Comparison of ENCODE assay signal across 14 cellular contexts in genomic region chr20:51566594-51566993, GRCh38. TPM values are rescaled to one million over a fixed set of nuclear protein-coding genes. Genes with fewer than 3 reads are reported as not detected.
DNase-seq lines count a peak whose midpoint lies in the region; ATAC-seq, FAIRE-seq and TF ChIP-seq lines count a peak whose summit lies in the region.
"Had no signal": no experiment of that assay in that cellular context is flagged by ENCODE, and none has a peak within 500 bp of the region (broad histone marks: within the 10 kb centered on the region; RNA-seq: fewer than 3 reads in every experiment).

No MANE protein-coding gene starts in this region.

- H3K18ac ChIP-seq in IMR-90 (ENCODE audit: low read depth, low read length) (no peak overlapping the region), H1 (ENCODE audit: extremely low read depth, low read length) (no peak overlapping the region)

- 80% methylated on average over 2 of the region's 4 CpGs; no CpG with 5 or more reads in 1 of the 2 experiments for WGBS in IMR-90 (ENCODE audit: extremely low coverage in 2 of 2, insufficient read length in 1 of 2), 2 experiments
- WGBS in H1 (ENCODE audit: extremely low coverage in 1 of 2, insufficient coverage in 1 of 2, insufficient read length in 1 of 2, insufficient replicate concordance in 2 of 2, low coverage in 1 of 2, low lambda C conversion rate in 2 of 2, missing lambda C conversion rate in 1 of 2), 2 experiments, result 87% methylated on average over 4 of the region's 4 CpGs; no CpG with 5 or more reads in 1 of the 2 experiments

- H3K56ac ChIP-seq in IMR-90 (ENCODE audit: extremely low read depth, insufficient read depth, low read length) (no peak overlapping the region), H1 (replicated peaks; ENCODE audit: insufficient read length, low read depth, low read length) (no peak overlapping the region)

- TF ChIP-seq POLR2A in IMR-90 (IDR thresholded peaks at IDR 0.05; ENCODE audit: low read depth, low read length), result no peak
- no peak for TF ChIP-seq POLR2A in H1 (IDR thresholded peaks at IDR 0.05; ENCODE audit: control extremely low read depth in 1 of 2, low read depth in 2 of 2, low read length in 2 of 2)

- no peaks in the 10 kb centered on the region for H3K9me3 ChIP-seq in HEK293 (ENCODE audit: control insufficient read depth, insufficient read depth, low read depth, low read length)
- no peaks in the 10 kb centered on the region for H3K9me3 ChIP-seq in IMR-90 (ENCODE audit: control insufficient read depth, insufficient read depth, low read length)
- no peaks in the 10 kb centered on the region for H3K9me3 ChIP-seq in H1 (ENCODE audit: insufficient read depth in 2 of 2, low read depth in 1 of 2, low read length in 1 of 2)
- H3K9me3 ChIP-seq: HAP-1 had no signal

- H3K4ac ChIP-seq in IMR-90 (ENCODE audit: low read depth, low read length) (no peak overlapping the region), H1 (replicated peaks; ENCODE audit: insufficient read length, low read depth, low read length) (no peak overlapping the region)

- H3K23ac ChIP-seq in IMR-90 (ENCODE audit: low read depth, low read length) (no peak overlapping the region), H1 (ENCODE audit: insufficient read length) (no peak overlapping the region)

- TF ChIP-seq CTCF in HEK293 (tag by site-specific recombination; IDR thresholded peaks at IDR 0.05), result no peak
- TF ChIP-seq CTCF in IMR-90 (conservative IDR thresholded peaks at IDR 0.05; ENCODE audit: low read depth, low read length), result no peak
- TF ChIP-seq CTCF in H1 (IDR thresholded peaks at IDR 0.05; ENCODE audit: control extremely low read depth in 1 of 3, insufficient read depth in 1 of 3, low read depth in 1 of 3, low read length in 3 of 3), result no peak
- TF ChIP-seq CTCF in GM20000 (IDR thresholded peaks at IDR 0.05; ENCODE audit: extremely low read depth, missing control alignments), result no peak

- H3K36me3 ChIP-seq in HEK293 (ENCODE audit: control insufficient read depth in 2 of 2, insufficient read depth in 1 of 2, low read length in 2 of 2), result no peaks in the 10 kb centered on the region
- no peaks in the 10 kb centered on the region for H3K36me3 ChIP-seq in IMR-90 (ENCODE audit: control insufficient read depth, insufficient read depth, low read length)
- H3K36me3 ChIP-seq in H1 (ENCODE audit: control insufficient read depth in 2 of 4, insufficient read depth in 4 of 4, low read length in 3 of 4), result no peaks in the 10 kb centered on the region
- H3K36me3 ChIP-seq: BLaER1, HAP-1 had no signal

- H2BK120ac ChIP-seq in IMR-90 (ENCODE audit: low read depth, low read length), result no peak overlapping the region
- H2BK120ac ChIP-seq in H1 (replicated peaks; ENCODE audit: low read depth, low read length), result no peak overlapping the region

- no peak overlapping the region for H4K91ac ChIP-seq in IMR-90 (ENCODE audit: insufficient read depth, low read depth, low read length)
- no peak overlapping the region for H4K91ac ChIP-seq in H1 (replicated peaks; ENCODE audit: insufficient read length, low read length)

- H2AK9ac ChIP-seq in IMR-90 (replicated peaks; ENCODE audit: low read depth, low read length, poor library complexity), result no peak overlapping the region

- H2BK20ac ChIP-seq in IMR-90 (ENCODE audit: low read depth, low read length) (no peak overlapping the region), H1 (ENCODE audit: low read length) (no peak overlapping the region)

- H2BK5ac ChIP-seq in IMR-90 (ENCODE audit: low read depth, low read length, poor library complexity, severe bottlenecking), result no peak overlapping the region
- H2BK5ac ChIP-seq in H1 (ENCODE audit: low read depth, low read length), result no peak overlapping the region

- H3K4me1 ChIP-seq in HEK293 (ENCODE audit: control insufficient read depth, insufficient read depth, low read length) (peaks cover 5% of the 10 kb centered on the region), IMR-90 (ENCODE audit: control insufficient read depth, insufficient read depth, low read length) (peaks cover 11% of the 10 kb centered on the region), H1 (replicated peaks in 1 of 4; ENCODE audit: control insufficient read depth in 3 of 4, insufficient read depth in 4 of 4, low read length in 3 of 4) (peaks cover 0 to 9% (median 4%) of the 10 kb centered on the region in 4 experiments; a peak in 5 of 7 replicates)

- in situ Hi-C loops in IMR-90 (cut with MboI; ENCODE audit: low sequenced_read_pairs), result no loop called here

- no peak overlapping the region for H3K9ac ChIP-seq in IMR-90 (ENCODE audit: low read depth, low read length)
- H3K9ac ChIP-seq in H1 (replicated peaks in 1 of 4; ENCODE audit: extremely low read depth in 1 of 4, low read depth in 3 of 4, low read length in 3 of 4), result no peak overlapping the region
- H3K9ac ChIP-seq: BLaER1, KMS-11 had no signal

- peaks cover 14% of the 10 kb centered on the region for H3K23me2 ChIP-seq in H1 (ENCODE audit: low read depth, low read length)

- H2BK12ac ChIP-seq in H1 (ENCODE audit: low read depth, low read length), result no peak overlapping the region

- dilution Hi-C loops in IMR-90 (cut with HindIII; ENCODE audit: low sequenced_read_pairs, unreplicated experiment), result no loop called here

- TF ChIP-seq RAD21 in IMR-90 (IDR thresholded peaks at IDR 0.05; ENCODE audit: low read length), result no peak
- TF ChIP-seq RAD21 in H1 (IDR thresholded peaks at IDR 0.05 in 1 of 2, conservative IDR thresholded peaks at IDR 0.05 in 1 of 2; ENCODE audit: low read depth in 2 of 2, low read length in 2 of 2), result no peak

- H3K9me1 ChIP-seq in IMR-90 (ENCODE audit: insufficient read depth, low read length), result peaks cover 7% of the 10 kb centered on the region; the same call in 1 of the 2 replicates

- FAIRE-seq in H1 (lab: Jason Lieb, UNC), result no peak

- H4K5ac ChIP-seq in IMR-90 (ENCODE audit: low read depth, low read length) (no peak overlapping the region), H1 (ENCODE audit: insufficient read length, low read depth, low read length) (no peak overlapping the region)

- H3K79me1 ChIP-seq in IMR-90 (ENCODE audit: low read depth in 1 of 2, low read length in 2 of 2), result no peaks in the 10 kb centered on the region
- H3K79me1 ChIP-seq in H1 (ENCODE audit: low read depth, low read length), result no peaks in the 10 kb centered on the region

- DNase-seq in IMR-90 (no peak), H1 (ENCODE audit: low read depth in 1 of 2, low spot score in 2 of 2) (no peak), 8988T (no peak), GM20000 (ENCODE audit: low spot score) (no peak)
- no peak for DNase-seq in stimulated activated CD4-positive, alpha-beta T cell treated with anti-CD3 and anti-CD28 coated beads, Interleukin-2, amount 100 ng/mL, for 48 hours
- DNase-seq: CD4-positive, alpha-beta memory T cell; DMS153; DMS79; GDM1 had no signal

- H3K27ac ChIP-seq in HEK293 (ENCODE audit: extremely low read depth, low read depth, low read length) (no peak overlapping the region), IMR-90 (ENCODE audit: insufficient read depth, low read length) (no peak overlapping the region), H1 (ENCODE audit: low read depth, low read length) (no peak overlapping the region)
- H3K27ac ChIP-seq: BLaER1, HL-60 had no signal

- no peak overlapping the region for H3K4me3 ChIP-seq in HEK293 (ENCODE audit: low read depth, low read length)
- no peak overlapping the region for H3K4me3 ChIP-seq in IMR-90 (ENCODE audit: insufficient read depth, low read depth, low read length)
- H3K4me3 ChIP-seq in H1 (ENCODE audit: extremely low read depth in 1 of 4, insufficient read depth in 2 of 4, low read depth in 3 of 4, low read length in 4 of 4), result no peak overlapping the region
- H3K4me3 ChIP-seq: BLaER1, HAP-1 had no signal

- no peaks in the 10 kb centered on the region for H3K79me2 ChIP-seq in H1 (ENCODE audit: control insufficient read depth in 1 of 2, insufficient read depth in 2 of 2, low read length in 2 of 2)

- BruUV-seq in IMR-90 (replicated peaks; lab: Mats Ljungman, UMichigan), result no TSS peak

- H3K27me3 ChIP-seq in IMR-90 (ENCODE audit: control insufficient read depth, insufficient read depth, low read length) (peaks cover 2% of the 10 kb centered on the region), H1 (replicated peaks in 1 of 4; ENCODE audit: control insufficient read depth in 3 of 4, extremely low read depth in 1 of 4, insufficient read depth in 3 of 4, low read length in 3 of 4) (peaks cover 8 to 31% (median 27%) of the 10 kb centered on the region in 4 experiments)

- TF ChIP-seq EP300 in H1 (IDR thresholded peaks at IDR 0.05; ENCODE audit: borderline replicate concordance in 1 of 2, low read depth in 2 of 2, low read length in 2 of 2), result no peak

- no peak for ATAC-seq in IMR-90 (ENCODE audit: low read depth)

- H3K4me2 ChIP-seq in IMR-90 (ENCODE audit: low read depth, low read length) (no peak overlapping the region), H1 (ENCODE audit: insufficient read depth in 1 of 2, low read depth in 2 of 2, low read length in 2 of 2) (no peak overlapping the region)
- H3K4me2 ChIP-seq: BLaER1 had no signal

- H3K14ac ChIP-seq in IMR-90 (replicated peaks; ENCODE audit: low read depth, low read length) (no peak overlapping the region), H1 (ENCODE audit: insufficient read length) (no peak overlapping the region)

- H4K20me1 ChIP-seq in IMR-90 (ENCODE audit: insufficient read depth, low read length) (peaks cover 7% of the 10 kb centered on the region; the same call in 1 of the 2 replicates), H1 (replicated peaks in 1 of 2; ENCODE audit: control insufficient read depth in 1 of 2, insufficient read depth in 2 of 2, low read length in 2 of 2) (no peaks in the 10 kb centered on the region)

- H2BK15ac ChIP-seq in IMR-90 (ENCODE audit: low read depth, low read length) (no peak overlapping the region), H1 (ENCODE audit: low read length) (no peak overlapping the region)

- POLR2A ChIA-PET in HEK293 (lab: Yijun Ruan, JAX) (no interaction called here), IMR-90 (lab: Charles Lee; ENCODE audit: unreplicated experiment) (no interaction called here), H1 (lab: Charles Lee; ENCODE audit: partially characterized antibody) (no interaction called here)

- intact Hi-C loops in IMR-90 (cut with micrococcal nuclease), result no loop called here

- CTCF ChIA-PET in HEK293 (lab: Yijun Ruan, JAX), result interaction anchor here (0.6 to 2.0 kb wide), 4 partner anchors 28 to 1024 kb away, joined by 3 to 6 read pairs (median 3); no protein-coding TSS in a partner anchor
- CTCF ChIA-PET in IMR-90 (lab: Yijun Ruan, JAX), result no interaction called here
- CTCF ChIA-PET in H1 (lab: Charles Lee; ENCODE audit: partially characterized antibody), result interaction anchor here (1.3 to 1.5 kb wide), 2 partner anchors 10 to 585 kb away, joined by 3 read pairs; no protein-coding TSS in a partner anchor

- no peak overlapping the region for H2AK5ac ChIP-seq in IMR-90 (ENCODE audit: low read depth, low read length)
- H2AK5ac ChIP-seq in H1 (ENCODE audit: low read depth, low read length), result no peak overlapping the region

- peak overlapping the region; percentile 19 for H2AFZ ChIP-seq in IMR-90 (replicated peaks; ENCODE audit: low read length, poor library complexity)
- H2AFZ ChIP-seq in H1 (ENCODE audit: low read length), result no peak overlapping the region

- no peak overlapping the region for H4K8ac ChIP-seq in IMR-90 (ENCODE audit: low read depth in 2 of 2, low read length in 2 of 2)
- no peak overlapping the region for H4K8ac ChIP-seq in H1 (ENCODE audit: extremely low read depth, insufficient read depth, low read length)

RNA-seq across cellular contexts. Expression of gene NFATC2, which starts 24.1 kb away (rescaled TPM):
- 0.18 and 0.28 TPM in 2 replicates for total RNA-seq in IMR-90 (2012; rRNA removed)
- polyA plus RNA-seq in IMR-90 (2012; rRNA removed) (0.38 and 0.44 TPM in 2 replicates), H1 (2011; rRNA removed) (0.25 and 0.27 TPM in 2 replicates)
- 0.16 and 0.22 TPM in 2 replicates for polyA plus RNA-seq in IMR-90 (2012; cell fraction: cytosol; rRNA removed)
- 0.70 and 0.74 TPM in 2 replicates for polyA plus RNA-seq in IMR-90 (2012; cell fraction: nucleus; rRNA removed; ENCODE audit: low replicate concordance)
- total RNA-seq in H1 (2021; fragmentation: NEBNext Ultra II Directional; extraction: Animal tissue kit (Norgen Biotek cat#: 25700)), result 0.84 and 0.91 TPM in 2 replicates
- 0.25 TPM for polyA plus RNA-seq in H1 (2011; cell fraction: cytosol; rRNA removed)
- polyA plus RNA-seq in H1 (2011; cell fraction: nucleus; rRNA removed), result 0.48 TPM
- polyA plus RNA-seq in H1 (2012, experiment 1 of 2), result 0.51 to 0.70 TPM (median 0.57 TPM) in 4 replicates
- 0.10 TPM for polyA plus RNA-seq in H1 (2012, experiment 2 of 2)
- 0.20 TPM for polyA plus RNA-seq in H1 (2013, experiment 1 of 2)
- 0.20 TPM for polyA plus RNA-seq in H1 (2013, experiment 2 of 2)
- 0.47 and 0.71 TPM in 2 replicates for polyA minus RNA-seq in H1 (2011; rRNA and poly(A)+ RNA removed)
- polyA minus RNA-seq in H1 (2011; cell fraction: cytosol; rRNA and poly(A)+ RNA removed), result 0.66 TPM
- polyA minus RNA-seq in H1 (2011; cell fraction: nucleus; rRNA and poly(A)+ RNA removed), result 1.8 TPM
